ENCODE assay signal across 8 cellular contexts in genomic region chr7:22561356-22561755, GRCh38.
DNase-seq lines count a peak whose midpoint lies in the region; ATAC-seq, FAIRE-seq and TF ChIP-seq lines count a peak whose summit lies in the region.

No MANE protein-coding gene starts in this region.

- 31 to 54% methylated on average over 13 of the region's 13 CpGs for WGBS in sigmoid colon, 2 donors

- TF ChIP-seq POLR2A in GM12892 (IDR thresholded peaks at IDR 0.05; ENCODE audit: low read depth, low read length) (no peak), sigmoid colon (IDR thresholded peaks at IDR 0.05) (no peak)

- H3K4me3 ChIP-seq in left ventricle myocardium inferior: peak overlapping the region; percentile 40
- H3K4me3 ChIP-seq in sigmoid colon: no peak overlapping the region

- H3K9me3 ChIP-seq in left ventricle myocardium inferior (replicated peaks): no peaks in the 10 kb centered on the region
- no peaks in the 10 kb centered on the region for H3K9me3 ChIP-seq in sigmoid colon

- H3K4me1 ChIP-seq in left ventricle myocardium inferior (peaks cover 62% of the 10 kb centered on the region), sigmoid colon (peaks cover 0 to 34% (median 20%) of the 10 kb centered on the region in 4 donors)

- intact Hi-C loops in left ventricle myocardium inferior (cut with micrococcal nuclease) (loop anchor here (2.0 to 5.0 kb wide), 2 partner anchors 165 to 296 kb away; partner anchors contain the start of gene IL6), sigmoid colon (cut with DNase I) (loop anchor here (2.0 to 10.0 kb wide), 4 partner anchors 41 to 493 kb away; partner anchors contain the start of gene IL6)

- no peaks in the 10 kb centered on the region for H3K27me3 ChIP-seq in left ventricle myocardium inferior (ENCODE audit: low read depth)
- no peaks in the 10 kb centered on the region for H3K27me3 ChIP-seq in sigmoid colon

- H3K36me3 ChIP-seq in left ventricle myocardium inferior (no peaks in the 10 kb centered on the region), sigmoid colon (no peaks in the 10 kb centered on the region)

- TF ChIP-seq EP300 in sigmoid colon (IDR thresholded peaks at IDR 0.05): no peak

- peak; percentile 14 for FAIRE-seq in GM12892 (lab: Jason Lieb, UNC)

- no peak for ATAC-seq in GM21390 (IDR thresholded peaks at IDR 0.05; ENCODE audit: unreplicated experiment)
- ATAC-seq in GM21786 (IDR thresholded peaks at IDR 0.05; ENCODE audit: unreplicated experiment): no peak

- H3K27ac ChIP-seq in left ventricle myocardium inferior (replicated peaks): peak overlapping the region; percentile 82
- peak overlapping the region; percentile 44 to 83 (median 68) for H3K27ac ChIP-seq in sigmoid colon

- TF ChIP-seq CTCF in left ventricle myocardium inferior (IDR thresholded peaks at IDR 0.05; ENCODE audit: borderline replicate concordance): no peak
- TF ChIP-seq CTCF in sigmoid colon (IDR thresholded peaks at IDR 0.05): no peak

- no peak for DNase-seq in GM12892 (ENCODE audit: insufficient read length)
- peak; percentile 47 for DNase-seq in T1000 (lab: John Stamatoyannopoulos, UW)
- peak; percentile 75 for DNase-seq in left ventricle myocardium inferior
- DNase-seq in sigmoid colon: peak; percentile 91
- no peak for DNase-seq in NCI-H1694 (lab: John Stamatoyannopoulos, UW)
- no peak for DNase-seq in SIG-M5 treated with dmso at 0.1 percent for 504 hours (lab: John Stamatoyannopoulos, UW; ENCODE audit: unreplicated experiment)

Comparison
In these comparisons a context has a peak if more than half of its experiments do, and no peak if none do; other contexts are left out.
1. DNase-seq: peak in T1000 (single experiment), left ventricle myocardium inferior (single experiment) and sigmoid colon (single experiment); none in GM12892 (single experiment), NCI-H1694 (single experiment) and SIG-M5 treated with dmso at 0.1 percent for 504 hours (single experiment).